Comparison of ENCODE assay signal across 15 cellular contexts in genomic region chr20:33858666-33859065, GRCh38. TPM values are rescaled to one million over a fixed set of nuclear protein-coding genes. Genes with fewer than 3 reads are reported as not detected.
DNase-seq lines count a peak whose midpoint lies in the region; ATAC-seq, FAIRE-seq and TF ChIP-seq lines count a peak whose summit lies in the region.
"Had no signal": no experiment of that assay in that cellular context is flagged by ENCODE, and none has a peak within 500 bp of the region (broad histone marks: within the 10 kb centered on the region; RNA-seq: fewer than 3 reads in every experiment).

No MANE protein-coding gene starts in this region.

- TF ChIP-seq EP300 in SK-N-SH (IDR thresholded peaks at IDR 0.05; ENCODE audit: borderline replicate concordance in 1 of 2, low read depth in 1 of 2, low read length in 1 of 2), result no peak

- POLR2A ChIA-PET in SK-N-SH (lab: Yijun Ruan, JAX), result no interaction called here

- no peak overlapping the region for H2AFZ ChIP-seq in SK-N-SH (ENCODE audit: low read depth)

- no peak overlapping the region for H3K4me2 ChIP-seq in SK-N-SH

- H4K20me1 ChIP-seq in SK-N-SH (ENCODE audit: insufficient read depth), result no peaks in the 10 kb centered on the region

- TF ChIP-seq RAD21 in SK-N-SH (IDR thresholded peaks at IDR 0.05; ENCODE audit: low read length), result no peak

- peaks cover 10 to 22% of the 10 kb centered on the region in 2 donors for H3K36me3 ChIP-seq in kidney (ENCODE audit: control insufficient read depth in 1 of 2, insufficient read depth in 2 of 2, low read length in 2 of 2)
- H3K36me3 ChIP-seq in SK-N-SH (replicated peaks in 1 of 2; ENCODE audit: control insufficient read depth in 1 of 2, insufficient read depth in 2 of 2, low read length in 1 of 2), result peaks cover 0 to 12% of the 10 kb centered on the region in 2 experiments

- H3K9me3 Mint-ChIP-seq in stimulated activated naive CD8-positive, alpha-beta T cell treated with anti-CD3 and anti-CD28 coated beads, Interleukin-15, Interleukin-2, amounts not matched to agents 100 ng/mL and 50 ng/mL, for 24 hours, result no peaks in the 10 kb centered on the region

- TF ChIP-seq CTCF in kidney (IDR thresholded peaks at IDR 0.05; ENCODE audit: borderline replicate concordance, extremely low read depth, insufficient read depth) (no peak), SK-N-SH (IDR thresholded peaks at IDR 0.05) (no peak)

- no peak overlapping the region for H3K4me3 Mint-ChIP-seq in stimulated activated naive CD8-positive, alpha-beta T cell treated with anti-CD3 and anti-CD28 coated beads, Interleukin-15, Interleukin-2, amounts not matched to agents 100 ng/mL and 50 ng/mL, for 24 hours
- peak overlapping the region; percentile 80 for H3K4me3 Mint-ChIP-seq in T-helper 17 cell

- H3K79me2 ChIP-seq in SK-N-SH (ENCODE audit: insufficient read depth), result no peaks in the 10 kb centered on the region

- H3K9me3 ChIP-seq in T-helper 17 cell (ENCODE audit: control insufficient read depth, low read length, poor library complexity, severe bottlenecking) (no peaks in the 10 kb centered on the region), kidney (ENCODE audit: control insufficient read depth in 1 of 2, low read length in 2 of 2) (no peaks in the 10 kb centered on the region), SK-N-SH (no peaks in the 10 kb centered on the region)
- H3K9me3 ChIP-seq: MG63, tibial nerve had no signal

- no peaks in the 10 kb centered on the region for H3F3A ChIP-seq in SK-N-SH (replicated peaks; ENCODE audit: insufficient read depth)

- no peaks in the 10 kb centered on the region for H3K4me1 ChIP-seq in kidney (ENCODE audit: control insufficient read depth in 1 of 2, insufficient read depth in 1 of 2, low read depth in 1 of 2, low read length in 2 of 2)
- peaks cover 0 to 19% of the 10 kb centered on the region in 2 experiments; a peak in 1 of 4 replicates for H3K4me1 ChIP-seq in SK-N-SH (ENCODE audit: control insufficient read depth in 1 of 2, insufficient read depth in 2 of 2, low read depth in 1 of 2, low read length in 1 of 2)

- peak overlapping the region; percentile 59 for H3K27ac Mint-ChIP-seq in stimulated activated naive CD8-positive, alpha-beta T cell treated with anti-CD3 and anti-CD28 coated beads, Interleukin-15, Interleukin-2, amounts not matched to agents 100 ng/mL and 50 ng/mL, for 24 hours
- peak overlapping the region; percentile 96 for H3K27ac Mint-ChIP-seq in T-helper 17 cell

- peaks cover 22% of the 10 kb centered on the region for H3K4me1 Mint-ChIP-seq in stimulated activated naive CD8-positive, alpha-beta T cell treated with anti-CD3 and anti-CD28 coated beads, Interleukin-15, Interleukin-2, amounts not matched to agents 100 ng/mL and 50 ng/mL, for 24 hours (ENCODE audit: low read depth)
- H3K4me1 Mint-ChIP-seq in T-helper 17 cell, result peaks cover 26% of the 10 kb centered on the region

- intact Hi-C loops in kidney (cut with DNase I), result no loop called here

- no peak for FAIRE-seq in kidney (lab: Jason Lieb, UNC)
- FAIRE-seq: frontal cortex had no signal

- no peak for DNase-seq in stimulated activated naive CD8-positive, alpha-beta T cell treated with anti-CD3 and anti-CD28 coated beads, Interleukin-15, Interleukin-2, amounts not matched to agents 100 U/mL and 50 U/mL, for 24 hours
- no peak for DNase-seq in T-helper 17 cell
- peak; percentile 35 for DNase-seq in kidney
- DNase-seq in NCI-H1436 (lab: John Stamatoyannopoulos, UW), result no peak
- no peak for DNase-seq in EL
- no peak for DNase-seq in SK-N-SH
- DNase-seq: caudate nucleus, NCI-H2081, NCI-H748 treated with DMSO at 0.1 percent for 48 hours had no signal

- no peak overlapping the region for H3K4me3 ChIP-seq in kidney (ENCODE audit: low read length in 2 of 2)
- no peak overlapping the region for H3K4me3 ChIP-seq in SK-N-SH (ENCODE audit: low read depth in 2 of 2, low read length in 1 of 2)
- H3K4me3 ChIP-seq: lung, MG63, tibial nerve had no signal

- H3K27me3 ChIP-seq in SK-N-SH (ENCODE audit: insufficient read depth), result no peaks in the 10 kb centered on the region
- H3K27me3 ChIP-seq: MG63, tibial nerve had no signal

- H3K9ac ChIP-seq in kidney (ENCODE audit: low read length in 2 of 2), result no peak overlapping the region
- no peak overlapping the region for H3K9ac ChIP-seq in SK-N-SH

- H3K9me2 ChIP-seq in SK-N-SH, result no peaks in the 10 kb centered on the region

- peaks cover 18% of the 10 kb centered on the region for H3K36me3 Mint-ChIP-seq in stimulated activated naive CD8-positive, alpha-beta T cell treated with anti-CD3 and anti-CD28 coated beads, Interleukin-15, Interleukin-2, amounts not matched to agents 100 ng/mL and 50 ng/mL, for 24 hours (ENCODE audit: low read depth)
- peaks cover 4% of the 10 kb centered on the region for H3K36me3 Mint-ChIP-seq in T-helper 17 cell (ENCODE audit: low read depth)

- H3K27ac ChIP-seq in kidney (ENCODE audit: low read depth in 2 of 2, low read length in 2 of 2) (no peak overlapping the region), SK-N-SH (ENCODE audit: low read depth in 2 of 2, low read length in 1 of 2) (no peak overlapping the region)

- H3K27me3 Mint-ChIP-seq in stimulated activated naive CD8-positive, alpha-beta T cell treated with anti-CD3 and anti-CD28 coated beads, Interleukin-15, Interleukin-2, amounts not matched to agents 100 ng/mL and 50 ng/mL, for 24 hours, result no peaks in the 10 kb centered on the region
- no peaks in the 10 kb centered on the region for H3K27me3 Mint-ChIP-seq in T-helper 17 cell

- 97% methylated on average over 3 of the region's 4 CpGs for WGBS in SK-N-SH (ENCODE audit: low lambda C conversion rate)

- CTCF ChIA-PET in SK-N-SH (lab: Yijun Ruan, JAX), result interaction anchor here (0.6 to 2.9 kb wide), 9 partner anchors 10 to 271 kb away, joined by 3 to 11 read pairs (median 3); partner anchors contain the start of gene EIF2S2

- no peak for ATAC-seq in stimulated activated naive CD8-positive, alpha-beta T cell treated with anti-CD3 and anti-CD28 coated beads, Interleukin-15, Interleukin-2, amounts not matched to agents 100 U/mL and 50 U/mL, for 24 hours
- ATAC-seq in T-helper 17 cell, result peak; percentile 41
- ATAC-seq in HG02938 (IDR thresholded peaks at IDR 0.05; ENCODE audit: unreplicated experiment), result no peak

TF ChIP-seq in SK-N-SH, 30 proteins besides CTCF, POLR2A, EP300 and RAD21:
- no peak for TF ChIP-seq MXI1 (IDR thresholded peaks at IDR 0.05; ENCODE audit: low read depth, low read length)
- TF ChIP-seq SIN3A (IDR thresholded peaks at IDR 0.05; ENCODE audit: borderline replicate concordance, low read depth, low read length), result no peak
- TF ChIP-seq REST (IDR thresholded peaks at IDR 0.05; ENCODE audit: low read depth, low read length), result no peak
- no peak for TF ChIP-seq USF2 (IDR thresholded peaks at IDR 0.05; ENCODE audit: borderline replicate concordance, low read depth, low read length)
- no peak for TF ChIP-seq ELF1 (IDR thresholded peaks at IDR 0.05)
- TF ChIP-seq USF1 (IDR thresholded peaks at IDR 0.05; ENCODE audit: borderline replicate concordance, low read depth), result no peak
- TF ChIP-seq TEAD4 (IDR thresholded peaks at IDR 0.05; ENCODE audit: borderline replicate concordance, insufficient read depth), result no peak
- no peak for TF ChIP-seq POLR2AphosphoS5 (IDR thresholded peaks at IDR 0.05; ENCODE audit: low read depth, low read length)
- TF ChIP-seq EZH2phosphoT487 (IDR thresholded peaks at IDR 0.05; ENCODE audit: borderline replicate concordance, low read depth), result no peak
- no peak for TF ChIP-seq GATA2 (CRISPR knock-in tag; IDR thresholded peaks at IDR 0.05)

RNA-seq across cellular contexts. Expression of gene CHMP4B, which starts 47.5 kb away (rescaled TPM):
- total RNA-seq in T-helper 17 cell (10 to 100 TPM; 48.6 to 50.6 TPM), kidney (104 TPM)
- polyA plus RNA-seq in kidney (ENCODE audit: insufficient read depth, low read depth, low replicate concordance) (137 TPM), SK-N-SH (2012; rRNA removed) (83.1 and 123 TPM in 2 replicates)
- 141 and 151 TPM in 2 replicates for polyA plus RNA-seq in SK-N-SH (2012; cell fraction: cytosol; rRNA removed)
- 28.4 and 33.7 TPM in 2 replicates for polyA plus RNA-seq in SK-N-SH (2012; cell fraction: nucleus; rRNA removed)
